In genomic region chrX:108359811-108360602, GRCh38 we compare ENCODE assay signal across 16 cellular contexts.
"Had no signal": no experiment of that assay in that cellular context is flagged by ENCODE, and none has a peak within 500 bp of the region (broad histone marks: within the 10 kb centered on the region; RNA-seq: fewer than 3 reads in every experiment).

No MANE protein-coding gene starts in this region.

- H3K27ac ChIP-seq: body of pancreas, hepatocyte, skin epidermis, tibial artery, WERI-Rb-1 had no signal

- DNase-seq: activated CD4-positive, alpha-beta memory T cell treated with anti-CD3 and anti-CD28 coated beads, Interleukin-2, amount 10 ng/mL, durations not matched to agents 7 days and 5 days; activated CD4-positive, alpha-beta T cell treated with anti-CD3 and anti-CD28 coated beads for 36 hours; activated effector memory CD4-positive, alpha-beta T cell treated with Interleukin-2 at 50 U/mL for 16 hours; activated naive CD4-positive, alpha-beta T cell treated with anti-CD3 and anti-CD28 coated beads, Interleukin-2, amount 50 U/mL, for 16 hours; activated T-cell treated with anti-CD3 and anti-CD28 coated beads, Interleukin-2, amount 50 U/mL, for 4 hours; amniotic stem cell; body of pancreas; cortex of kidney; effector CD8-positive, alpha-beta T cell; nucleus accumbens; stimulated activated CD4-positive, alpha-beta T cell treated with anti-CD3 and anti-CD28 coated beads, Interleukin-4, amount 100 ng/mL, for 24 hours; stimulated activated naive CD4-positive, alpha-beta T cell; tibial artery; WERI-Rb-1 had no signal

- H3K4me2 ChIP-seq: hepatocyte had no signal

- H3K9me3 ChIP-seq: body of pancreas, tibial artery had no signal

- H3K4me1 ChIP-seq: body of pancreas, tibial artery had no signal

- H3K36me3 ChIP-seq: tibial artery, WERI-Rb-1 had no signal

- H3K4me3 ChIP-seq: body of pancreas, hepatocyte, skin epidermis, tibial artery had no signal

- H3K27me3 ChIP-seq: body of pancreas, hepatocyte, tibial artery had no signal

- H2AFZ ChIP-seq: hepatocyte had no signal
